Comparison of ENCODE assay signal across 10 cellular contexts in the genomic region with DNA sequence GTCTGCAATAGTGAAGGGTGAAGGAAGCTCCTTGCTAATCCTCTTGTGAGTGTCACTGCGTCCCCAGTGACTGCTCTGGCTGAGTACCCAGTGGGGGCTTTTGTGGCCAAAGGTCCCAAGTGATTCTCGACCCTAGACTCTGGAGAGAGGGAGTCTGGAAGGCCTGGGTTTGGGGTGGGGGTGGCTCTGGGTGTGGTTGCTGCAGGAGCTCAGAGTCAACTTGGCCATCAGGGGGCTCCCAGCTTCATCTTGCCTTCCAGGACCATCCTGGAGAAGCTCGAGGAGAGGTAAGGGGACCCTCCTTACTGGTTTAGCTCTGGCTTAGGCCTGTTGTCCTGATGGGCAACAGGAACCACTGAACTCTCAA. TPM values are rescaled to one million over a fixed set of nuclear protein-coding genes. Genes with fewer than 3 reads are reported as not detected.
DNase-seq lines count a peak whose midpoint lies in the region; ATAC-seq and TF ChIP-seq lines count a peak whose summit lies in the region.
"Had no signal": no experiment of that assay in that cellular context is flagged by ENCODE, and none has a peak within 500 bp of the region (broad histone marks: within the 10 kb centered on the region; RNA-seq: fewer than 3 reads in every experiment).

No MANE protein-coding gene starts in this region.

- TF ChIP-seq CTCF in breast epithelium (IDR thresholded peaks at IDR 0.05) (no peak), mammary epithelial cell (conservative IDR thresholded peaks at IDR 0.05 in 1 of 2, IDR thresholded peaks at IDR 0.05 in 1 of 2; ENCODE audit: extremely low read depth in 1 of 2, insufficient read depth in 1 of 2, low read depth in 1 of 2, low read length in 2 of 2) (no peak), glutamatergic neuron (IDR thresholded peaks at IDR 0.05; ENCODE audit: partially characterized antibody, unreplicated experiment) (no peak), BE2C (IDR thresholded peaks at IDR 0.05; ENCODE audit: low read depth, low read length) (no peak)

- no peak overlapping the region for H3K27ac Mint-ChIP-seq in glutamatergic neuron (ENCODE audit: unreplicated experiment)

- H3K4me3 ChIP-seq in breast epithelium (peak overlapping the region; percentile 9 to 33 (median 31)), mammary epithelial cell (replicated peaks in 1 of 3; ENCODE audit: insufficient read depth in 1 of 3, low read depth in 2 of 3, low read length in 3 of 3) (no peak overlapping the region), mononuclear cell (ENCODE audit: low read length) (peak overlapping the region; percentile 63), BE2C (ENCODE audit: low read depth, low read length) (no peak overlapping the region)

- no peak overlapping the region for H3K4me2 ChIP-seq in mammary epithelial cell (ENCODE audit: insufficient read depth, low read depth, low read length)

- no peaks in the 10 kb centered on the region for H3K27me3 Mint-ChIP-seq in activated T-cell treated with anti-CD3 and anti-CD28 coated beads, Interleukin-2, amount 50 U/mL, for 4 hours (ENCODE audit: low read depth)
- H3K27me3 Mint-ChIP-seq in glutamatergic neuron (ENCODE audit: unreplicated experiment) = peaks cover 9% of the 10 kb centered on the region

- CTCF ChIA-PET in mammary epithelial cell (lab: Charles Lee; ENCODE audit: low non-redundant PET) = interaction anchor here (0.6 to 0.7 kb wide), 2 partner anchors 9 to 61 kb away, joined by 4 to 5 read pairs; no protein-coding TSS in a partner anchor

- dilution Hi-C loops in mammary epithelial cell (cut with HindIII; ENCODE audit: low sequenced_read_pairs) = no loop called here

- no peak overlapping the region for H2AFZ ChIP-seq in mammary epithelial cell (ENCODE audit: low read depth, low read length)

- H3K27ac ChIP-seq in breast epithelium (no peak overlapping the region), mammary epithelial cell (ENCODE audit: insufficient read depth, low read depth, low read length) (no peak overlapping the region)

- peaks cover 15% of the 10 kb centered on the region for H3K36me3 Mint-ChIP-seq in activated T-cell treated with anti-CD3 and anti-CD28 coated beads, Interleukin-2, amount 50 U/mL, for 4 hours (ENCODE audit: insufficient read depth)
- H3K36me3 Mint-ChIP-seq in glutamatergic neuron (ENCODE audit: unreplicated experiment) = no peaks in the 10 kb centered on the region

- H3K9ac ChIP-seq in mammary epithelial cell (ENCODE audit: insufficient read depth, low read length) = no peak overlapping the region

- H4K20me1 ChIP-seq in mammary epithelial cell (ENCODE audit: insufficient read depth, low read length) = no peaks in the 10 kb centered on the region

- in situ Hi-C loops in mammary epithelial cell (cut with MboI; ENCODE audit: low sequenced_read_pairs in 2 of 2) = no loop called here

- H3K36me3 ChIP-seq in breast epithelium = no peaks in the 10 kb centered on the region
- no peaks in the 10 kb centered on the region for H3K36me3 ChIP-seq in mammary epithelial cell (ENCODE audit: insufficient read depth, low read length)
- H3K36me3 ChIP-seq in BE2C = no peaks in the 10 kb centered on the region

- intact Hi-C loops in breast epithelium (cut with DNase I; ENCODE audit: low total_unique reads) = no loop called here
- intact Hi-C loops in mammary epithelial cell (cut with micrococcal nuclease) = no loop called here

- no peaks in the 10 kb centered on the region for H3K4me1 ChIP-seq in breast epithelium
- H3K4me1 ChIP-seq in mammary epithelial cell (ENCODE audit: insufficient read depth, low read length) = no peaks in the 10 kb centered on the region
- peaks cover 84% of the 10 kb centered on the region for H3K4me1 ChIP-seq in mononuclear cell (ENCODE audit: insufficient read depth, low read length)
- no peaks in the 10 kb centered on the region for H3K4me1 ChIP-seq in BE2C

- no peaks in the 10 kb centered on the region for H3K79me2 ChIP-seq in mammary epithelial cell (ENCODE audit: insufficient read depth, low read length)

- peak overlapping the region; percentile 86 for H3K4me3 Mint-ChIP-seq in activated T-cell treated with anti-CD3 and anti-CD28 coated beads, Interleukin-2, amount 50 U/mL, for 4 hours
- no peak overlapping the region for H3K4me3 Mint-ChIP-seq in glutamatergic neuron (ENCODE audit: unreplicated experiment)

- no peak for DNase-seq in breast epithelium (ENCODE audit: low spot score in 2 of 2)
- no peak for DNase-seq in mammary epithelial cell
- DNase-seq in activated T-cell treated with anti-CD3 and anti-CD28 coated beads, Interleukin-2, amount 50 U/mL, for 4 hours = no peak
- peak; percentile 37 for DNase-seq in ureter (ENCODE audit: low spot score)
- DNase-seq in glutamatergic neuron = no peak
- DNase-seq in BE2C = no peak
- DNase-seq: NCI-H226 had no signal

- H3K9me3 ChIP-seq in breast epithelium (no peaks in the 10 kb centered on the region), mammary epithelial cell (replicated peaks; ENCODE audit: insufficient read depth, low read length) (no peaks in the 10 kb centered on the region), mononuclear cell (ENCODE audit: low read depth, low read length) (no peaks in the 10 kb centered on the region), BE2C (no peaks in the 10 kb centered on the region)

- 100% methylated on average over 3 of the region's 3 CpGs for WGBS in mammary epithelial cell (ENCODE audit: low coverage, missing lambda C conversion rate)

- ATAC-seq in activated T-cell treated with anti-CD3 and anti-CD28 coated beads, Interleukin-2, amount 50 U/mL, for 4 hours = no peak
- no peak for ATAC-seq in HG03039 (IDR thresholded peaks at IDR 0.05; ENCODE audit: unreplicated experiment)

- H3K27me3 ChIP-seq in breast epithelium (no peaks in the 10 kb centered on the region), mammary epithelial cell (ENCODE audit: insufficient read depth, low read length) (no peaks in the 10 kb centered on the region), mononuclear cell (ENCODE audit: insufficient read depth, low read length) (no peaks in the 10 kb centered on the region), BE2C (no peaks in the 10 kb centered on the region)

- no peaks in the 10 kb centered on the region for H3K9me3 Mint-ChIP-seq in activated T-cell treated with anti-CD3 and anti-CD28 coated beads, Interleukin-2, amount 50 U/mL, for 4 hours
- peaks cover 2% of the 10 kb centered on the region for H3K9me3 Mint-ChIP-seq in glutamatergic neuron (ENCODE audit: unreplicated experiment)

- H3K4me1 Mint-ChIP-seq in activated T-cell treated with anti-CD3 and anti-CD28 coated beads, Interleukin-2, amount 50 U/mL, for 4 hours (ENCODE audit: low read depth) = peaks cover 78% of the 10 kb centered on the region
- peaks cover 3% of the 10 kb centered on the region for H3K4me1 Mint-ChIP-seq in glutamatergic neuron (ENCODE audit: low read depth, unreplicated experiment)

- TF ChIP-seq POLR2A in breast epithelium (IDR thresholded peaks at IDR 0.05) = no peak

- BruUV-seq in mammary epithelial cell (replicated peaks; lab: Mats Ljungman, UMichigan) = no TSS peak

RNA-seq across cellular contexts. Expression of gene PSD4, which starts 0.6 kb away (rescaled TPM):
- total RNA-seq in breast epithelium = 10 to 100 TPM in 2 of 3 donors, 1 to 10 TPM in 1; 4.3 to 61.2 (median 40.3) TPM
- 10 to 100 TPM; 23.8 to 28.6 TPM for total RNA-seq in mammary epithelial cell
- polyA plus RNA-seq in mammary epithelial cell = 12.8 TPM
- 33.5 TPM for polyA minus RNA-seq in mammary epithelial cell
- 100 to 1,000 TPM; 155 to 172 (median 164) TPM for total RNA-seq in activated T-cell treated with anti-CD3 and anti-CD28 coated beads, Interleukin-2, amount 50 U/mL, for 4 hours
- total RNA-seq in mononuclear cell = 47.2 TPM
- 55.1 TPM for total RNA-seq in ureter
- 1.2 TPM for total RNA-seq in glutamatergic neuron (ENCODE audit: unreplicated experiment)
- 0.26 TPM for polyA plus RNA-seq in BE2C (2012; ENCODE audit: insufficient read depth, insufficient read length, low read depth)

RNA-seq across cellular contexts. Expression of gene IL1RN, which starts 47.0 kb away (rescaled TPM):
- total RNA-seq in breast epithelium (1 to 10 TPM in 2 of 3 donors, under 1 TPM in 1; 0.66 to 3.8 (median 1.6) TPM), mammary epithelial cell (10 to 100 TPM in 1 of 2 donors, 1 to 10 TPM in 1; 1.0 to 18.0 TPM), mononuclear cell (203 TPM), ureter (80.2 TPM), glutamatergic neuron (ENCODE audit: unreplicated experiment) (not detected)
- polyA plus RNA-seq in mammary epithelial cell = 38.0 TPM
- polyA minus RNA-seq in mammary epithelial cell = 21.7 TPM
- 1 to 10 TPM; 1.2 to 2.5 (median 1.8) TPM for total RNA-seq in activated T-cell treated with anti-CD3 and anti-CD28 coated beads, Interleukin-2, amount 50 U/mL, for 4 hours
- polyA plus RNA-seq in BE2C (2012; ENCODE audit: insufficient read depth, insufficient read length, low read depth) = not detected
- total RNA-seq: lung microvascular endothelial cell had no signal

Comparison
In these comparisons a context has a peak if more than half of its experiments do, and no peak if none do; other contexts are left out.
1. H3K4me3 ChIP-seq: peak in breast epithelium (3 of 3) and mononuclear cell (single experiment); none in mammary epithelial cell (0 of 3) and BE2C (single experiment).